Comparison of ENCODE assay signal across 21 cellular contexts in genomic region chr1:47519971-47520370, GRCh38.
"Had no signal": no experiment of that assay in that cellular context is flagged by ENCODE, and none has a peak within 500 bp of the region (broad histone marks: within the 10 kb centered on the region; RNA-seq: fewer than 3 reads in every experiment).

No MANE protein-coding gene starts in this region.

- DNase-seq: Kasumi-1, KG1, MM.1S, NCI-H1092 treated with DMSO at 0.1 percent for 48 hours, NCI-H1436, NCI-H187, NCI-H2029, NCI-H2081 treated with DMSO at 0.1 percent for 48 hours, NCI-H2171, NCI-H226, NCI-H446, NCI-H510A, NCI-H524 treated with DMSO at 0.1 percent for 48 hours, NCI-H69, NCI-H774, Right ventricle myocardium superior, RPMI8226, SIG-M5 had no signal

- H3K36me3 ChIP-seq: SJSA1 had no signal

- FAIRE-seq: RCC 7860 had no signal

- H3K4me3 ChIP-seq: SJSA1, SK-N-MC had no signal

- H3K27me3 ChIP-seq: SJSA1 had no signal

- H3K9me3 ChIP-seq: SJSA1 had no signal

- H3K27ac ChIP-seq: SJSA1, SK-N-MC had no signal
